In genomic region chr5:43191740-43192557, GRCh38 we compare ENCODE assay signal across 8 cellular contexts. TPM values are rescaled to one million over a fixed set of nuclear protein-coding genes. Genes with fewer than 3 reads are reported as not detected.
DNase-seq lines count a peak whose midpoint lies in the region; ATAC-seq and TF ChIP-seq lines count a peak whose summit lies in the region.

TSS of gene NIM1K (plus strand) at chr5:43192225. CDS start at chr5:43245776, 53,551 bp downstream.

- H3K4me1 ChIP-seq in gastroesophageal sphincter = peaks cover 0 to 31% (median 4%) of the 10 kb centered on the region in 3 donors
- peaks cover 31% of the 10 kb centered on the region for H3K4me1 ChIP-seq in neuron (ENCODE audit: insufficient read depth, low read length)
- H3K4me1 ChIP-seq in tibial nerve = peaks cover 0 to 41% (median 10%) of the 10 kb centered on the region in 4 donors

- H3K4me3 ChIP-seq in gastroesophageal sphincter (peak within 1 kb of the TSS; percentile 45 to 70), neuron (ENCODE audit: low read length) (peak within 1 kb of the TSS; percentile 55), tibial nerve (peak within 1 kb of the TSS; percentile 54 to 71 (median 62))

- H3K27me3 ChIP-seq in gastroesophageal sphincter (no peaks in the 10 kb centered on the region), neuron (ENCODE audit: insufficient read depth, low read length) (no peaks in the 10 kb centered on the region), tibial nerve (no peaks in the 10 kb centered on the region)

- H3K27ac ChIP-seq in gastroesophageal sphincter = peak within 1 kb of the TSS in 3 of 4 donors; percentile 21 to 72 (median 64)
- peak within 1 kb of the TSS; percentile 69 to 89 (median 76) for H3K27ac ChIP-seq in tibial nerve

- no peak for TF ChIP-seq CTCF in gastroesophageal sphincter (IDR thresholded peaks at IDR 0.05)
- TF ChIP-seq CTCF in tibial nerve (IDR thresholded peaks at IDR 0.05) = no peak

- peak in 1 of 2 donors; percentile 21 for TF ChIP-seq POLR2A in gastroesophageal sphincter (IDR thresholded peaks at IDR 0.05)
- TF ChIP-seq POLR2A in tibial nerve (IDR thresholded peaks at IDR 0.05) = peak in 1 of 2 donors; percentile 51

- H3K9me3 ChIP-seq in gastroesophageal sphincter = no peaks in the 10 kb centered on the region
- H3K9me3 ChIP-seq in neuron (ENCODE audit: low read length) = no peaks in the 10 kb centered on the region
- H3K9me3 ChIP-seq in tibial nerve = no peaks in the 10 kb centered on the region

- DNase-seq in 8988T (peak; percentile 56), NCI-H748 treated with DMSO at 0.1 percent for 48 hours (lab: John Stamatoyannopoulos, UW) (peak; percentile 83), tibial nerve (ENCODE audit: low spot score in 2 of 2) (peak; percentile 15 to 28)
- DNase-seq in activated gamma-delta T cell treated with anti-CD3 and anti-CD28 coated beads, Interleukin-2, amount 50 U/mL, for 16 hours (ENCODE audit: low read depth) = peak; percentile 11

- H3K36me3 ChIP-seq in gastroesophageal sphincter (no peaks in the 10 kb centered on the region), neuron (ENCODE audit: insufficient read depth, low read length) (no peaks in the 10 kb centered on the region), tibial nerve (no peaks in the 10 kb centered on the region)

- 0% methylated on average over 1 of the region's 64 CpGs; no CpG with 5 or more reads in 1 of the 2 donors for WGBS in gastroesophageal sphincter (ENCODE audit: low coverage in 1 of 2), 2 donors
- 1% methylated on average over 39 to 51 of the region's 64 CpGs for WGBS in tibial nerve, 2 donors

- peak within 1 kb of the TSS; percentile 46 for H2AFZ ChIP-seq in neuron (ENCODE audit: low read depth, low read length)

- ATAC-seq in GM18520 (IDR thresholded peaks at IDR 0.05; ENCODE audit: unreplicated experiment) = peak; percentile 61
- ATAC-seq in HG03025 (IDR thresholded peaks at IDR 0.05; ENCODE audit: low FRiP score, unreplicated experiment) = peak; percentile 82
- ATAC-seq in gastroesophageal sphincter = peak; percentile 85

- TF ChIP-seq EP300 in gastroesophageal sphincter (IDR thresholded peaks at IDR 0.05) (no peak), tibial nerve (IDR thresholded peaks at IDR 0.05) (peak in 1 of 2 donors; percentile 71)

RNA-seq across cellular contexts. Expression of gene NIM1K, which starts in this region (rescaled TPM):
- 1 to 10 TPM in 2 of 4 donors, under 1 TPM in 2; 0.94 to 1.9 (median 1.2) TPM for total RNA-seq in gastroesophageal sphincter
- total RNA-seq in tibial nerve = 1 to 10 TPM; 2.0 to 4.8 (median 3.6) TPM

Comparison
In these comparisons a context has a peak if more than half of its experiments do, and no peak if none do; other contexts are left out.
1. Peak in every context shown above with its lines: DNase-seq, ATAC-seq, H3K4me3 ChIP-seq and H3K27ac ChIP-seq.
2. DNase-seq: peak in every context shown above with its lines; median percentile 83 in NCI-H748 treated with DMSO at 0.1 percent for 48 hours; 56 in 8988T; 22 in tibial nerve; 11 in activated gamma-delta T cell treated with anti-CD3 and anti-CD28 coated beads, Interleukin-2, amount 50 U/mL, for 16 hours.